ENCODE assay signal across 8 cellular contexts in genomic region chr12:6606331-6607131, GRCh38. TPM values are rescaled to one million over a fixed set of nuclear protein-coding genes. Genes with fewer than 3 reads are reported as not detected.
A peak's percentile ranks its signal among the peaks of the same experiment; 100 is the strongest.
DNase-seq lines count a peak whose midpoint lies in the region; ATAC-seq and TF ChIP-seq lines count a peak whose summit lies in the region.

No MANE protein-coding gene starts in this region.

- H3K27ac ChIP-seq in KMS-11, result peak overlapping the region; percentile 45

- H3K4me3 Mint-ChIP-seq in Calu3 (ENCODE audit: low read depth, unreplicated experiment), result no peak overlapping the region

- peaks cover 16% of the 10 kb centered on the region for H3K36me3 Mint-ChIP-seq in Calu3 (ENCODE audit: insufficient read depth, unreplicated experiment)

- peaks cover 44% of the 10 kb centered on the region for H3K79me2 ChIP-seq in KMS-11 (ENCODE audit: insufficient read depth, low read depth)

- peaks cover 35% of the 10 kb centered on the region for H3K4me1 Mint-ChIP-seq in Calu3 (ENCODE audit: low read depth, unreplicated experiment)

- H3K4me3 ChIP-seq in KMS-11 (IDR thresholded peaks at IDR 0.05; ENCODE audit: insufficient read depth, low read depth, low read length), result peak overlapping the region; percentile 16

- DNase-seq in Calu3, result peak; percentile 42
- peak; percentile 67 to 70 for DNase-seq in activated CD4-positive, alpha-beta T cell treated with anti-CD3 and anti-CD28 coated beads, Interleukin-2, amount 50 U/mL, for 48 hours
- peak; percentile 60 for DNase-seq in effector CD4-positive, alpha-beta T cell
- peak; percentile 64 for DNase-seq in medulla oblongata (ENCODE audit: extremely low spot score)
- peak; percentile 61 for DNase-seq in stimulated activated CD8-positive, alpha-beta memory T cell treated with anti-CD3 and anti-CD28 coated beads, Interleukin-4, amount 100 ng/mL, for 24 hours (ENCODE audit: low read depth)

- intact Hi-C loops in Calu3 (cut with micrococcal nuclease; ENCODE audit: unreplicated experiment), result no loop called here

- H3K4me1 ChIP-seq in KMS-11 (ENCODE audit: low read depth, poor library complexity, severe bottlenecking), result peaks cover 43% of the 10 kb centered on the region

- no peaks in the 10 kb centered on the region for H3K9me3 Mint-ChIP-seq in Calu3 (ENCODE audit: low read depth, unreplicated experiment)

- H3K27me3 Mint-ChIP-seq in Calu3 (ENCODE audit: unreplicated experiment), result no peaks in the 10 kb centered on the region

- H3K36me3 ChIP-seq in KMS-11 (ENCODE audit: insufficient read depth), result peaks cover 2% of the 10 kb centered on the region; the same call in 1 of the 2 replicates

- no peak overlapping the region for H2AFZ ChIP-seq in KMS-11 (ENCODE audit: low read depth)

- peak overlapping the region; percentile 49; the same call in 1 of the 2 replicates for H3K9ac ChIP-seq in KMS-11

- H3K27ac Mint-ChIP-seq in Calu3 (ENCODE audit: unreplicated experiment), result peak overlapping the region; percentile 53

- no TSS peak for BruUV-seq in Calu3 (replicated peaks; lab: Mats Ljungman, UMichigan)

- ATAC-seq in HG02885 (IDR thresholded peaks at IDR 0.05; ENCODE audit: poor library complexity, unreplicated experiment), result no peak
- ATAC-seq in GM18867 (IDR thresholded peaks at IDR 0.05; ENCODE audit: unreplicated experiment), result no peak

- no peak for TF ChIP-seq CTCF in Calu3 (IDR thresholded peaks at IDR 0.05; ENCODE audit: unreplicated experiment)
- TF ChIP-seq CTCF in KMS-11 (conservative IDR thresholded peaks at IDR 0.05; ENCODE audit: low read depth, low read length), result no peak

- H4K20me1 ChIP-seq in KMS-11 (ENCODE audit: insufficient read depth), result peaks cover 13% of the 10 kb centered on the region

- no peaks in the 10 kb centered on the region for H3K27me3 ChIP-seq in KMS-11 (ENCODE audit: insufficient read depth, low read depth)

- CTCF ChIA-PET in Calu3 (lab: Charles Lee), result no interaction called here

- H3K4me2 ChIP-seq in KMS-11, result peak overlapping the region; percentile 96; the same call in 1 of the 2 replicates

RNA-seq across cellular contexts. Expression of gene CHD4, which starts 0.6 kb away (rescaled TPM):
- 164 and 165 TPM in 2 replicates for total RNA-seq in Calu3 (2022)

RNA-seq across cellular contexts. Expression of gene LPAR5, which starts 29.2 kb away (rescaled TPM):
- total RNA-seq in Calu3 (2022), result 2.5 and 3.2 TPM in 2 replicates

RNA-seq across cellular contexts. Expression of gene NOP2, which starts 38.4 kb away (rescaled TPM):
- 86.1 and 88.5 TPM in 2 replicates for total RNA-seq in Calu3 (2022)

RNA-seq across cellular contexts. Expression of gene ACRBP, which starts 40.7 kb away (rescaled TPM):
- 2.9 and 4.1 TPM in 2 replicates for total RNA-seq in Calu3 (2022)

RNA-seq across cellular contexts. Expression of gene IFFO1, which starts 50.7 kb away (rescaled TPM):
- 0.76 and 1.0 TPM in 2 replicates for total RNA-seq in Calu3 (2022)
